In the genomic region with DNA sequence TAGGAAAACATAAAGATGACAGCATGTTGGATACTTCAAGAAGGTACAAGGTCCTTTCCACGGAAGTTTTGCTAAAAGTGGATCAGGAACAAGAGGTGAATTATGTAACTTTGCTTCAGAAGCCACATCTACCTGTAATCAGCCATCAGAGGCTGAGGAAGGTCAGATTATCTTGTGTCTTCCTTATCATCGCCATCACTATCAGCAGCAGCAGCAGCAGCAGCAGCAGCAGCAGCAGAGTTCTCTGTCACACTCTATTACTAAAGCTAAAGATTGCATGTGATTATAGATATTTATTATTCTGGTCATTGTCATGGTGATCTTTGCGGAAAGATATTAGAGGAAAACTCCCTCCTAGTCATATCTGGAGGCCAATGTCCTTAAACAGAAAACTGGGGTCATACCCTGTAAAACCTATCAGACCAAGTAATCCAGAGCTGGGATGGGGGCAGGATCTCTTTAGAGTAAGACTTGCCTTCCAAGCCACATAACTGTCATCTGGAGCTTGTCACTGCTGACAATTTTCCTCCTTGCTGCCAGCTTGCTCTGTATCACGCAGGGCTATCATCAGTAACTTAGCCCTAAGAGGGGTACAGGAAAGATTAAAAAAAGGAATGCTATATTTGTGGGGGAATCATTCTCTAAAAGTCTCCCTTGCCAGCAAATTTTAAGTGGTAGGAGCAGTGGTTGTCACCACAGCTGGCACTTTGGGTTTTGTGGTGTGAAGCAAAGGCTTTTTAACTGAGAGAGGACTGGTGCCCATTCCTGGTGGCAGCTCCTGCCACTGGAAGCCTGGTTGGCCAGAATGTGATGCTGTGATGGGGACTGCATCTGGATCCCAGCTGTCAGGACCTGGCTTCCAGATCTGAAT, we compare ENCODE assay signal across 1 cellular context.
TF ChIP-seq lines count a peak whose summit lies in the region.

No MANE protein-coding gene starts in this region.

TF ChIP-seq in IMR-90, 13 proteins besides CTCF, POLR2A, EP300 and RAD21:
- TF ChIP-seq NFE2L2 (IDR thresholded peaks at IDR 0.05; ENCODE audit: low read depth, low read length) (no peak), CEBPB (IDR thresholded peaks at IDR 0.05; ENCODE audit: low read depth, low read length) (no peak), CHD1 (IDR thresholded peaks at IDR 0.05; ENCODE audit: low read depth, low read length) (no peak), MXI1 (IDR thresholded peaks at IDR 0.05; ENCODE audit: borderline replicate concordance, low read depth, low read length) (no peak), SMC3 (IDR thresholded peaks at IDR 0.05; ENCODE audit: low read depth, low read length) (no peak), BHLHE40 (IDR thresholded peaks at IDR 0.05; ENCODE audit: low read depth, low read length) (no peak), RCOR1 (IDR thresholded peaks at IDR 0.05; ENCODE audit: insufficient replicate concordance, low read length) (no peak), RFX5 (IDR thresholded peaks at IDR 0.05; ENCODE audit: low read depth, low read length) (no peak), MAFK (IDR thresholded peaks at IDR 0.05; ENCODE audit: low read depth, low read length) (no peak), FOS (IDR thresholded peaks at IDR 0.05; ENCODE audit: low read depth, low read length) (no peak), MAZ (IDR thresholded peaks at IDR 0.05; ENCODE audit: borderline replicate concordance, low read depth, low read length) (no peak)
- TF ChIP-seq, protein P1, sequence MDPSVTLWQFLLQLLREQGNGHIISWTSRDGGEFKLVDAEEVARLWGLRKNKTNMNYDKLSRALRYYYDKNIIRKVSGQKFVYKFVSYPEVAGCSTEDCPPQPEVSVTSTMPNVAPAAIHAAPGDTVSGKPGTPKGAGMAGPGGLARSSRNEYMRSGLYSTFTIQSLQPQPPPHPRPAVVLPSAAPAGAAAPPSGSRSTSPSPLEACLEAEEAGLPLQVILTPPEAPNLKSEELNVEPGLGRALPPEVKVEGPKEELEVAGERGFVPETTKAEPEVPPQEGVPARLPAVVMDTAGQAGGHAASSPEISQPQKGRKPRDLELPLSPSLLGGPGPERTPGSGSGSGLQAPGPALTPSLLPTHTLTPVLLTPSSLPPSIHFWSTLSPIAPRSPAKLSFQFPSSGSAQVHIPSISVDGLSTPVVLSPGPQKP (IDR thresholded peaks at IDR 0.05; ENCODE audit: borderline replicate concordance, low read depth, low read length): no peak
- TF ChIP-seq, protein P2, sequence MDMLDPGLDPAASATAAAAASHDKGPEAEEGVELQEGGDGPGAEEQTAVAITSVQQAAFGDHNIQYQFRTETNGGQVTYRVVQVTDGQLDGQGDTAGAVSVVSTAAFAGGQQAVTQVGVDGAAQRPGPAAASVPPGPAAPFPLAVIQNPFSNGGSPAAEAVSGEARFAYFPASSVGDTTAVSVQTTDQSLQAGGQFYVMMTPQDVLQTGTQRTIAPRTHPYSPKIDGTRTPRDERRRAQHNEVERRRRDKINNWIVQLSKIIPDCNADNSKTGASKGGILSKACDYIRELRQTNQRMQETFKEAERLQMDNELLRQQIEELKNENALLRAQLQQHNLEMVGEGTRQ (IDR thresholded peaks at IDR 0.05; ENCODE audit: low read depth, low read length): no peak
